In the genomic region with DNA sequence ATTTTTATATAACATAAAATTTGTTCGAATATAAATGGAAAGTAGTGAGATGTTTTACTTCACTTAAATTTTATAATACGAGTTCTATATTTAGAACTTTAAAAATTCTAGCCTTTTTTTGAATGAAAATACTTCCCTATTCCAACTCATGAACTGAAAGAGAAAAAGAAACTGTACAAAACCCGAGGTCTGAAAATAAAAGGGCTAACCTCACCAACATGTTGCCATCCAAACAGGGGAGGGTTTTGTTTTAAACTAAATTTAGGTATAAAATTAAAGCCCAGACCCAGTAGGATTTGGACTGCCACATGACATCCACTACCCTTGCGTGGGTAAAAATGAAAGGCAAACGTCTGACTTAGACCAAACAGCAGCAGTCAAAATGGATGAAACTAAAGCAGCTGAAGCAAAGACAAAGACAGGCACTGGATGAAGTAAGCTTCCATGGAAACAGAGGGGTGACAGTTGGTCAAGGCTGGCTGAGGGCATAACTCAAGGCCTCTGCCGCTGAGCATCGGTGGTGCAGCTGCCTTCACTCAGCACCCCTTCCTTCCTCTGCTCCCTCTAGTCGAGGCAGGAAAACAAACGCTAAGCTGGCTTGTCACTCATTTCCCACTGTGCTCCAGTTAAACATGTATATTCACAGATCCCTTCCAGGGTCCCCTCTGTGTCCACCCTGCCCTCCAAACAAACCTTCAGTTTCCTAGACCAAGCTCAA, we compare ENCODE assay signal across 11 cellular contexts. TPM values are rescaled to one million over a fixed set of nuclear protein-coding genes. Genes with fewer than 3 reads are reported as not detected.
A peak's percentile ranks its signal among the peaks of the same experiment; 100 is the strongest.
DNase-seq lines count a peak whose midpoint lies in the region; ATAC-seq, FAIRE-seq and TF ChIP-seq lines count a peak whose summit lies in the region.
"Had no signal": no experiment of that assay in that cellular context is flagged by ENCODE, and none has a peak within 500 bp of the region (broad histone marks: within the 10 kb centered on the region; RNA-seq: fewer than 3 reads in every experiment).

No MANE protein-coding gene starts in this region.

- peak overlapping the region; percentile 88 for H3K4me2 ChIP-seq in GM12878 (ENCODE audit: control insufficient read depth, insufficient read depth)

- H3K79me2 ChIP-seq in GM12878 (ENCODE audit: control insufficient read depth, insufficient read depth, low read length): no peaks in the 10 kb centered on the region

- DNase-seq in GM10248 (ENCODE audit: extremely low spot score): peak; percentile 33
- no peak for DNase-seq in GM12878 (ENCODE audit: low read depth, low spot score)
- peak in 2 of 5 donors; percentile 42 to 54 for DNase-seq in ovary
- DNase-seq in stimulated activated naive CD4-positive, alpha-beta T cell (lab: John Stamatoyannopoulos, UW): no peak
- DNase-seq in activated CD4-positive, CD25-positive, alpha-beta regulatory T cell (lab: John Stamatoyannopoulos, UW): no peak
- DNase-seq: NCI-H1105 treated with DMSO at 0.1 percent for 48 hours, right lobe of liver had no signal

- intact Hi-C loops in GM12878 (cut with micrococcal nuclease; ENCODE audit: unreplicated experiment): loop anchor here (1.0 kb wide), 2 partner anchors 185 to 220 kb away; partner anchors contain the start of gene COMMD2
- intact Hi-C loops in ovary (cut with DNase I): loop anchor here in 2 of 4 donors (5.0 to 10.0 kb wide), 3 partner anchors 62 to 125 kb away; partner anchors contain the start of gene WWTR1 (in 2 of the 2)

- H2AFZ ChIP-seq in GM12878 (ENCODE audit: control insufficient read depth, low read depth, low read length): peak overlapping the region; percentile 84

- RAD21 ChIA-PET in GM12878 (lab: Charles Lee; ENCODE audit: unreplicated experiment): interaction anchor here (0.8 to 5.6 kb wide), 11 partner anchors 13 to 234 kb away, joined by 3 to 77 read pairs (median 21); partner anchors contain the start of genes COMMD2 and WWTR1

- TF ChIP-seq EP300 in GM12878 (IDR thresholded peaks at IDR 0.05; ENCODE audit: borderline replicate concordance in 1 of 2, control insufficient read depth in 1 of 2, low read depth in 2 of 2, low read length in 2 of 2) (no peak), ovary (IDR thresholded peaks at IDR 0.05) (no peak)

- peak overlapping the region; percentile 70 for H3K27ac ChIP-seq in GM12878 (ENCODE audit: control insufficient read depth, insufficient read depth)
- H3K27ac ChIP-seq in ovary: peak overlapping the region; percentile 43 to 73
- H3K27ac ChIP-seq: right lobe of liver had no signal

- FAIRE-seq in GM12878 (lab: Jason Lieb, UNC): peak; percentile 82

- no peaks in the 10 kb centered on the region for H4K20me1 ChIP-seq in GM12878 (ENCODE audit: control insufficient read depth, insufficient read depth)

- no peaks in the 10 kb centered on the region; a peak in 1 of 4 replicates for H3K36me3 ChIP-seq in GM12878 (ENCODE audit: control insufficient read depth in 2 of 2, insufficient read depth in 2 of 2, low read length in 1 of 2)
- no peaks in the 10 kb centered on the region for H3K36me3 ChIP-seq in ovary
- H3K36me3 ChIP-seq: right lobe of liver had no signal

- CTCF ChIA-PET in GM10248 (lab: Yijun Ruan, JAX): interaction anchor here (0.9 to 3.6 kb wide), 13 partner anchors 12 to 276 kb away, joined by 3 to 22 read pairs (median 5); no protein-coding TSS in a partner anchor
- CTCF ChIA-PET in GM12878 (lab: Yijun Ruan, JAX): interaction anchor here (0.6 to 6.9 kb wide), 17 partner anchors 8 to 401 kb away, joined by 3 to 150 read pairs (median 11); partner anchors contain the start of genes COMMD2 and WWTR1

- no peak for TF ChIP-seq CTCF in GM10248 (IDR thresholded peaks at IDR 0.05; ENCODE audit: control extremely low read depth, extremely low read depth, low read depth, missing control alignments)
- no peak for TF ChIP-seq CTCF in GM12878 (IDR thresholded peaks at IDR 0.05 in 2 of 3, conservative IDR thresholded peaks at IDR 0.05 in 1 of 3; ENCODE audit: control insufficient read depth in 2 of 3, extremely low read depth in 1 of 3, insufficient read depth in 1 of 3, low read depth in 3 of 3, low read length in 3 of 3)
- TF ChIP-seq CTCF in ovary (IDR thresholded peaks at IDR 0.05): no peak

- TF ChIP-seq POLR2A in GM12878 (IDR thresholded peaks at IDR 0.05; ENCODE audit: low read depth, low read length): no peak
- no peak for TF ChIP-seq POLR2A in ovary (IDR thresholded peaks at IDR 0.05)

- H3K9ac ChIP-seq in GM12878 (ENCODE audit: control insufficient read depth, insufficient read depth, low read length): no peak overlapping the region

- SMC1A ChIA-PET in GM12878 (lab: Charles Lee; ENCODE audit: uncharacterized antibody, unreplicated experiment): interaction anchor here (0.6 to 6.9 kb wide), 28 partner anchors 9 to 444 kb away, joined by 3 to 90 read pairs (median 6); partner anchors contain the start of genes COMMD2 and WWTR1

- POLR2A ChIA-PET in GM10248 (lab: Yijun Ruan, JAX) (no interaction called here), GM12878 (lab: Charles Lee) (interaction anchor here (0.6 to 1.8 kb wide), 8 partner anchors 20 to 577 kb away, joined by 3 to 5 read pairs (median 3); no protein-coding TSS in a partner anchor)

- H3K4me3 ChIP-seq in GM12878 (peak overlapping the region; percentile 62), ovary (no peak overlapping the region)
- H3K4me3 ChIP-seq: right lobe of liver had no signal

- no TSS peak for BruUV-seq in GM12878 (replicated peaks; lab: Mats Ljungman, UMichigan)

- no peak for TF ChIP-seq RAD21 in GM12878 (IDR thresholded peaks at IDR 0.05; ENCODE audit: insufficient read depth, low read depth, low read length)

- ATAC-seq in GM21723 (IDR thresholded peaks at IDR 0.05; ENCODE audit: unreplicated experiment) (peak; percentile 59), GM12878 (peak; percentile 78), HG02970 (IDR thresholded peaks at IDR 0.05; ENCODE audit: low FRiP score, unreplicated experiment) (no peak), HG03196 (IDR thresholded peaks at IDR 0.05; ENCODE audit: unreplicated experiment) (no peak)

- H3K27me3 ChIP-seq in GM12878 (replicated peaks in 1 of 2; ENCODE audit: control insufficient read depth in 2 of 2, insufficient read depth in 2 of 2, low read length in 1 of 2) (no peaks in the 10 kb centered on the region), ovary (no peaks in the 10 kb centered on the region)
- H3K27me3 ChIP-seq: right lobe of liver had no signal

- H3K4me1 ChIP-seq in GM12878 (ENCODE audit: control insufficient read depth, insufficient read depth, low read length): peaks cover 12% of the 10 kb centered on the region
- H3K4me1 ChIP-seq in ovary (ENCODE audit: insufficient read depth): peaks cover 31% of the 10 kb centered on the region

- H3K9me3 ChIP-seq in GM12878 (replicated peaks; ENCODE audit: control insufficient read depth, insufficient read depth, low read length) (no peaks in the 10 kb centered on the region), ovary (no peaks in the 10 kb centered on the region)
- H3K9me3 ChIP-seq: right lobe of liver had no signal

- 17% methylated on average over 9 of the region's 9 CpGs for WGBS in GM12878 (ENCODE audit: insufficient coverage, insufficient replicate concordance, low lambda C conversion rate, missing lambda C conversion rate)
- 5 to 8% (median 6%) methylated on average over 9 of the region's 9 CpGs for WGBS in ovary, 3 donors

- in situ Hi-C loops in GM12878 (cut with MboI): no loop called here

TF ChIP-seq in GM12878, 131 proteins besides CTCF, POLR2A, EP300 and RAD21 (continues in another document):
- TF ChIP-seq POU2F2 (IDR thresholded peaks at IDR 0.05; ENCODE audit: borderline replicate concordance, low read depth, low read length) (no peak), PAX8 (IDR thresholded peaks at IDR 0.05) (0 out of 2 replicates have a peak, but pooled peaks have one; percentile 18), SMARCA5 (IDR thresholded peaks at IDR 0.05) (0 out of 2 replicates have a peak, but pooled peaks have one; percentile 29), IRF5 (IDR thresholded peaks at IDR 0.05; ENCODE audit: borderline replicate concordance) (no peak), TCF7 (IDR thresholded peaks at IDR 0.05; ENCODE audit: borderline replicate concordance) (no peak), SPI1 (IDR thresholded peaks at IDR 0.05; ENCODE audit: borderline replicate concordance, insufficient read depth, low read depth, low read length) (no peak)

RNA-seq across cellular contexts. Expression of gene TM4SF4, which starts 58.1 kb away (rescaled TPM):
- total RNA-seq in GM12878 (2013; cell fraction: nucleolus; rRNA removed): not detected in 2 replicates
- total RNA-seq in GM12878 (2014; rRNA removed): not detected in 2 replicates
- total RNA-seq in GM12878 (2014; rRNA removed; fragmentation: Illumina TruSeq; extraction: Trizol): not detected in 2 replicates
- 1.3 and 1.7 TPM in 2 replicates for total RNA-seq in GM12878 (2021)
- not detected for polyA plus RNA-seq in GM12878 (2011; ENCODE audit: low read depth)
- not detected in 2 replicates for polyA plus RNA-seq in GM12878 (2011; rRNA removed)
- polyA plus RNA-seq in GM12878 (2011; cell fraction: cytosol; rRNA removed): not detected in 2 replicates
- polyA plus RNA-seq in GM12878 (2011; cell fraction: nucleus; rRNA removed): not detected in 2 replicates
- not detected in 2 replicates for polyA plus RNA-seq in GM12878 (2012)
- polyA plus RNA-seq in GM12878 (2014; fragmentation: Illumina TruSeq; extraction: Trizol): not detected in 2 replicates
- under 1 TPM in 1 of 2 experiments, not detected in 1; 0.06 TPM for polyA plus RNA-seq in GM12878 (2014; fragmentation: Nextera tagmentation; extraction: Ambion mirVana)
- polyA plus RNA-seq in GM12878 (2014; rRNA removed): not detected in 2 replicates
- not detected for polyA plus RNA-seq in GM12878 (2016; fragmentation: Nextera tagmentation; extraction: Ambion mirVana)
- polyA minus RNA-seq in GM12878 (2011; rRNA and poly(A)+ RNA removed): not detected in 2 replicates
- polyA minus RNA-seq in GM12878 (2011; cell fraction: cytosol; rRNA and poly(A)+ RNA removed): not detected in 2 replicates
- not detected in 2 replicates for polyA minus RNA-seq in GM12878 (2011; cell fraction: nucleus; rRNA and poly(A)+ RNA removed)
- 1 to 10 TPM in 2 of 7 donors, under 1 TPM in 1, not detected in 4; 0.12 to 6.9 (median 4.6) TPM for total RNA-seq in ovary
- polyA plus RNA-seq in ovary: 1 to 10 TPM in 1 of 2 donors, under 1 TPM in 1; 0.10 to 4.5 TPM
- total RNA-seq: ureter had no signal

Comparison
In these comparisons a context has a peak if more than half of its experiments do, and no peak if none do; other contexts are left out.
1. ATAC-seq: peak in GM21723 (single experiment) and GM12878 (single experiment); none in HG02970 (single experiment) and HG03196 (single experiment).